Comparison of ENCODE assay signal across 8 cellular contexts in genomic region chr10:77756319-77757232, GRCh38.
A peak's percentile ranks its signal among the peaks of the same experiment; 100 is the strongest.
DNase-seq lines count a peak whose midpoint lies in the region; ATAC-seq and TF ChIP-seq lines count a peak whose summit lies in the region.

No MANE protein-coding gene starts in this region.

- no peak for TF ChIP-seq EP300 in stomach (IDR thresholded peaks at IDR 0.05)

- no peaks in the 10 kb centered on the region for H3K9me3 Mint-ChIP-seq in CD8-positive, alpha-beta T cell

- H3K4me1 ChIP-seq in uterus = no peaks in the 10 kb centered on the region
- H3K4me1 ChIP-seq in stomach = peaks cover 0 to 6% (median 0%) of the 10 kb centered on the region in 4 donors
- H3K4me1 ChIP-seq in CD8-positive, alpha-beta T cell (ENCODE audit: insufficient read depth, low read length) = no peaks in the 10 kb centered on the region

- peak; percentile 61 for ATAC-seq in GM21526 (IDR thresholded peaks at IDR 0.05; ENCODE audit: low FRiP score, unreplicated experiment)
- ATAC-seq in CD8-positive, alpha-beta T cell = no peak

- peaks cover 4% of the 10 kb centered on the region for H3K27me3 Mint-ChIP-seq in CD8-positive, alpha-beta T cell (ENCODE audit: low read depth)

- no peaks in the 10 kb centered on the region for H3K36me3 ChIP-seq in uterus
- no peaks in the 10 kb centered on the region for H3K36me3 ChIP-seq in stomach
- no peaks in the 10 kb centered on the region for H3K36me3 ChIP-seq in CD8-positive, alpha-beta T cell (ENCODE audit: insufficient read depth, low read length)

- intact Hi-C loops in uterus (cut with DNase I; ENCODE audit: low total_unique reads) (no loop called here), stomach (cut with DNase I; ENCODE audit: low total_unique reads) (no loop called here)
- intact Hi-C loops in CD8-positive, alpha-beta T cell (cut with DNase I, micrococcal nuclease) = no loop called here

- TF ChIP-seq CTCF in uterus (IDR thresholded peaks at IDR 0.05) = peak in 3 of 4 experiments; percentile 21 to 36 (median 25)
- peak in 2 of 7 experiments; percentile 10 to 34 for TF ChIP-seq CTCF in stomach (IDR thresholded peaks at IDR 0.05)
- TF ChIP-seq CTCF in CD8-positive, alpha-beta T cell (IDR thresholded peaks at IDR 0.05) = no peak

- no peak overlapping the region for H3K27ac ChIP-seq in uterus
- no peak overlapping the region for H3K27ac ChIP-seq in stomach
- H3K27ac ChIP-seq in CD8-positive, alpha-beta T cell (ENCODE audit: low read depth, low read length) = no peak overlapping the region

- POLR2A ChIA-PET in CD8-positive, alpha-beta T cell (lab: Charles Lee) = no interaction called here

- peak; percentile 81 for DNase-seq in DMS 273 (lab: John Stamatoyannopoulos, UW; ENCODE audit: unreplicated experiment)
- DNase-seq in NCI-H2107 (lab: John Stamatoyannopoulos, UW) = peak; percentile 19
- DNase-seq in amniotic stem cell (lab: John Stamatoyannopoulos, UW) = peak; percentile 63
- DNase-seq in iris pigment epithelial cell (ENCODE audit: low read depth) = peak; percentile 80
- no peak for DNase-seq in uterus
- DNase-seq in stomach = no peak
- no peak for DNase-seq in CD8-positive, alpha-beta T cell

- H3K4me1 Mint-ChIP-seq in CD8-positive, alpha-beta T cell (ENCODE audit: low read depth) = no peaks in the 10 kb centered on the region

- WGBS in stomach, 5 donors = 19 to 23% (median 22%) methylated on average over 12 of the region's 12 CpGs

- H3K4me3 Mint-ChIP-seq in CD8-positive, alpha-beta T cell = no peak overlapping the region

- H3K27me3 ChIP-seq in uterus = no peaks in the 10 kb centered on the region
- no peaks in the 10 kb centered on the region for H3K27me3 ChIP-seq in stomach
- no peaks in the 10 kb centered on the region for H3K27me3 ChIP-seq in CD8-positive, alpha-beta T cell (ENCODE audit: insufficient read depth, low read length)

- H3K36me3 Mint-ChIP-seq in CD8-positive, alpha-beta T cell = no peaks in the 10 kb centered on the region

- TF ChIP-seq POLR2A in uterus (IDR thresholded peaks at IDR 0.05) = no peak
- TF ChIP-seq POLR2A in stomach (IDR thresholded peaks at IDR 0.05) = no peak

- H3K4me3 ChIP-seq in uterus = no peak overlapping the region
- no peak overlapping the region for H3K4me3 ChIP-seq in stomach
- no peak overlapping the region for H3K4me3 ChIP-seq in CD8-positive, alpha-beta T cell (ENCODE audit: low read depth, low read length)

- CTCF ChIA-PET in CD8-positive, alpha-beta T cell (lab: Charles Lee) = interaction anchor here (1.3 kb wide), 1 partner anchor 37 kb away, joined by 3 read pairs; no protein-coding TSS in a partner anchor

- H3K9me3 ChIP-seq in uterus (no peaks in the 10 kb centered on the region), stomach (no peaks in the 10 kb centered on the region)
- H3K9me3 ChIP-seq in CD8-positive, alpha-beta T cell (ENCODE audit: low read length) = no peaks in the 10 kb centered on the region

- no peak overlapping the region for H3K27ac Mint-ChIP-seq in CD8-positive, alpha-beta T cell

Comparison
In these comparisons a context has a peak if more than half of its experiments do, and no peak if none do; other contexts are left out.
1. DNase-seq: peak in DMS 273 (single experiment), NCI-H2107 (single experiment), amniotic stem cell (single experiment) and iris pigment epithelial cell (single experiment); none in uterus (0 of 2), stomach (single experiment) and CD8-positive, alpha-beta T cell (0 of 7).